ENCODE assay signal across 23 cellular contexts in genomic region chr5:154318691-154319090, GRCh38.
"Had no signal": no experiment of that assay in that cellular context is flagged by ENCODE, and none has a peak within 500 bp of the region (broad histone marks: within the 10 kb centered on the region; RNA-seq: fewer than 3 reads in every experiment).

No MANE protein-coding gene starts in this region.

- H3K9me3 Mint-ChIP-seq: activated CD4-positive, alpha-beta T cell treated with anti-CD3 and anti-CD28 coated beads, Interleukin-2, amount 10 ng/mL, durations not matched to agents 7 days and 5 days; activated CD8-positive, alpha-beta T cell treated with anti-CD3 and anti-CD28 coated beads for 36 hours; activated naive CD4-positive, alpha-beta T cell treated with anti-CD3 and anti-CD28 coated beads, Interleukin-2, amount 50 U/mL, for 72 hours; activated T-helper 1 cell treated with anti-CD3 and anti-CD28 coated beads, Interleukin-12 subunit alpha, Interleukin-12 subunit beta, Interleukin-2, Interleukin-4 antibody, amounts not matched to agents 30 ng/mL and 10 ng/mL and 1 ng/mL, durations not matched to agents 14 hours and 24 hours and 36 hours; stimulated activated effector memory CD8-positive, alpha-beta T cell treated with anti-CD3 and anti-CD28 coated beads, Interleukin-12 subunit alpha, Interleukin-12 subunit beta, amount 100 ng/mL, for 72 hours had no signal

- H3K36me3 ChIP-seq: right lobe of liver, transverse colon, WERI-Rb-1 had no signal

- FAIRE-seq: astrocyte, frontal cortex, TTC549, urothelium cell line had no signal

- H3K4me3 Mint-ChIP-seq: activated CD4-positive, alpha-beta T cell treated with anti-CD3 and anti-CD28 coated beads, Interleukin-2, amount 10 ng/mL, durations not matched to agents 7 days and 5 days; activated CD8-positive, alpha-beta memory T cell treated with anti-CD3 and anti-CD28 coated beads, Interleukin-2, amount 10 ng/mL, durations not matched to agents 7 days and 5 days; activated CD8-positive, alpha-beta T cell treated with anti-CD3 and anti-CD28 coated beads for 36 hours; activated T-helper 1 cell treated with anti-CD3 and anti-CD28 coated beads, Interleukin-12 subunit alpha, Interleukin-12 subunit beta, Interleukin-2, Interleukin-4 antibody, amounts not matched to agents 30 ng/mL and 10 ng/mL and 1 ng/mL, durations not matched to agents 14 hours and 24 hours and 36 hours; stimulated activated effector memory CD8-positive, alpha-beta T cell treated with anti-CD3 and anti-CD28 coated beads, Interleukin-12 subunit alpha, Interleukin-12 subunit beta, amount 100 ng/mL, for 72 hours had no signal

- H3K27ac ChIP-seq: coronary artery, esophagus muscularis mucosa, right lobe of liver, skin epidermis, transverse colon, WERI-Rb-1 had no signal

- H3K4me3 ChIP-seq: coronary artery, esophagus muscularis mucosa, right lobe of liver, skin epidermis, transverse colon had no signal

- ATAC-seq: activated CD8-positive, alpha-beta memory T cell treated with anti-CD3 and anti-CD28 coated beads, Interleukin-2, amount 10 ng/mL, durations not matched to agents 7 days and 5 days; activated CD8-positive, alpha-beta T cell treated with anti-CD3 and anti-CD28 coated beads for 36 hours; activated naive CD4-positive, alpha-beta T cell treated with anti-CD3 and anti-CD28 coated beads, Interleukin-2, amount 50 U/mL, for 72 hours; right lobe of liver; stimulated activated effector memory CD8-positive, alpha-beta T cell treated with anti-CD3 and anti-CD28 coated beads, Interleukin-12 subunit alpha, Interleukin-12 subunit beta, amount 100 ng/mL, for 72 hours had no signal

- H3K27me3 Mint-ChIP-seq: activated CD4-positive, alpha-beta T cell treated with anti-CD3 and anti-CD28 coated beads, Interleukin-2, amount 10 ng/mL, durations not matched to agents 7 days and 5 days; activated CD8-positive, alpha-beta memory T cell treated with anti-CD3 and anti-CD28 coated beads, Interleukin-2, amount 10 ng/mL, durations not matched to agents 7 days and 5 days; activated CD8-positive, alpha-beta T cell treated with anti-CD3 and anti-CD28 coated beads for 36 hours had no signal

- H3K27me3 ChIP-seq: esophagus muscularis mucosa, right lobe of liver, transverse colon had no signal

- DNase-seq: activated CD4-positive, alpha-beta T cell treated with anti-CD3 and anti-CD28 coated beads, Interleukin-2, amount 10 ng/mL, durations not matched to agents 7 days and 5 days; activated CD4-positive, CD25-positive, alpha-beta regulatory T cell treated with anti-CD3 and anti-CD28 coated beads, Interleukin-2, amount 50 U/mL, for 72 hours; activated CD8-positive, alpha-beta memory T cell treated with anti-CD3 and anti-CD28 coated beads, Interleukin-2, amount 10 ng/mL, durations not matched to agents 7 days and 5 days; activated CD8-positive, alpha-beta T cell treated with anti-CD3 and anti-CD28 coated beads for 36 hours; activated gamma-delta T cell treated with Interleukin-2 at 50 U/mL for 16 hours; glutamatergic neuron; hippocampal formation; midbrain; occipital lobe; right lobe of liver; stimulated activated CD4-positive, alpha-beta T cell treated with anti-CD3 and anti-CD28 coated beads, Interleukin-2, amount 100 ng/mL, for 24 hours; transverse colon; WERI-Rb-1 had no signal

- H3K9me3 ChIP-seq: esophagus muscularis mucosa, right lobe of liver, transverse colon had no signal

- H3K4me1 ChIP-seq: right lobe of liver, transverse colon had no signal

- H3K27ac Mint-ChIP-seq: activated CD4-positive, alpha-beta T cell treated with anti-CD3 and anti-CD28 coated beads, Interleukin-2, amount 10 ng/mL, durations not matched to agents 7 days and 5 days; activated CD8-positive, alpha-beta memory T cell treated with anti-CD3 and anti-CD28 coated beads, Interleukin-2, amount 10 ng/mL, durations not matched to agents 7 days and 5 days; activated CD8-positive, alpha-beta T cell treated with anti-CD3 and anti-CD28 coated beads for 36 hours; activated T-helper 1 cell treated with anti-CD3 and anti-CD28 coated beads, Interleukin-12 subunit alpha, Interleukin-12 subunit beta, Interleukin-2, Interleukin-4 antibody, amounts not matched to agents 30 ng/mL and 10 ng/mL and 1 ng/mL, durations not matched to agents 14 hours and 24 hours and 36 hours; stimulated activated effector memory CD8-positive, alpha-beta T cell treated with anti-CD3 and anti-CD28 coated beads, Interleukin-12 subunit alpha, Interleukin-12 subunit beta, amount 100 ng/mL, for 72 hours had no signal

- H3K4me1 Mint-ChIP-seq: activated CD8-positive, alpha-beta memory T cell treated with anti-CD3 and anti-CD28 coated beads, Interleukin-2, amount 10 ng/mL, durations not matched to agents 7 days and 5 days had no signal
